Comparison of ENCODE assay signal across 6 cellular contexts in the genomic region with DNA sequence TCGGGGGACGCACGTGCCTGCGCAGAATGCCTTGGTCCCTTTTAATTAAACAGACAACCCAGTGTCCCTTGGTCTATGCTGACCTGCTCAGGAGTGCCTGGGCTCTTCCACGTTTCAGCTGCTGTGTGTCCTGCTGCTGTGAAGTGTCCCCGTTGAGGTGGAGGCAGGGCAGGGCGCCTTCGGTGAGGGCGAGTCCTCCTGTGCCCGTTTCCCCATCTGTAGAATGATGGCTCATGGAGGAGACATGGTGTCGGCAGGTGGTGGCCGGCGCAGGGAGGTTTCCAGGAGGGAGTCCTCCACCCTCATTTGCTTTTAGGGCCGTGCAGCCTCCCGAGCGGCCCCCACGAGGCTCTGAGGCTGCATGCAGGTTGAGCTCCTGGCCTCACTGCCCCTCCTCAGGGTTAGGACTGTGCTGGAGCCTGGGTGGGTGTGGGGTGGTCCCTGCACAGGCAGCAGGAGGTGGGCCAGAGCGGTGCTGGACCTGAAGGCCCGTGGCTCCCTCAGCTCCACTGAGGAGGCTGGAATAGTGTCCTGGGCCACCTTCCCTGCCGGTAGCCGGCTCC. TPM values are rescaled to one million over a fixed set of nuclear protein-coding genes. Genes with fewer than 3 reads are reported as not detected.
DNase-seq lines count a peak whose midpoint lies in the region; ATAC-seq and TF ChIP-seq lines count a peak whose summit lies in the region.

No MANE protein-coding gene starts in this region.

- intact Hi-C loops in left lung (cut with DNase I): no loop called here

- no peak for TF ChIP-seq CTCF in left lung (IDR thresholded peaks at IDR 0.05)

- H3K27ac ChIP-seq in left lung (peak overlapping the region; percentile 79 to 82), urinary bladder (ENCODE audit: low read depth) (peak overlapping the region; percentile 59)

- no peak for ATAC-seq in left lung

- H3K4me3 Mint-ChIP-seq in activated naive CD4-positive, alpha-beta T cell treated with anti-CD3 and anti-CD28 coated beads, Interleukin-2, amount 50 U/mL, for 24 hours: peak overlapping the region; percentile 76

- H3K4me1 ChIP-seq in left lung (peaks cover 30 to 74% of the 10 kb centered on the region in 2 donors), urinary bladder (ENCODE audit: insufficient read depth) (peaks cover 3% of the 10 kb centered on the region)

- H3K4me1 Mint-ChIP-seq in activated naive CD4-positive, alpha-beta T cell treated with anti-CD3 and anti-CD28 coated beads, Interleukin-2, amount 50 U/mL, for 24 hours: peaks cover 28% of the 10 kb centered on the region

- no peaks in the 10 kb centered on the region for H3K27me3 ChIP-seq in left lung

- peaks cover 5% of the 10 kb centered on the region for H3K36me3 Mint-ChIP-seq in activated naive CD4-positive, alpha-beta T cell treated with anti-CD3 and anti-CD28 coated beads, Interleukin-2, amount 50 U/mL, for 24 hours

- no peaks in the 10 kb centered on the region for H3K9me3 ChIP-seq in left lung

- DNase-seq in activated naive CD4-positive, alpha-beta T cell treated with anti-CD3 and anti-CD28 coated beads, Interleukin-2, amount 50 U/mL, for 16 hours: no peak
- no peak for DNase-seq in left lung
- no peak for DNase-seq in nucleus accumbens (lab: John Stamatoyannopoulos, UW)
- DNase-seq in 8988T: no peak

- no peaks in the 10 kb centered on the region for H3K9me3 Mint-ChIP-seq in activated naive CD4-positive, alpha-beta T cell treated with anti-CD3 and anti-CD28 coated beads, Interleukin-2, amount 50 U/mL, for 24 hours

- H3K27me3 Mint-ChIP-seq in activated naive CD4-positive, alpha-beta T cell treated with anti-CD3 and anti-CD28 coated beads, Interleukin-2, amount 50 U/mL, for 24 hours: no peaks in the 10 kb centered on the region

- peak overlapping the region; percentile 94 for H3K27ac Mint-ChIP-seq in activated naive CD4-positive, alpha-beta T cell treated with anti-CD3 and anti-CD28 coated beads, Interleukin-2, amount 50 U/mL, for 24 hours

- WGBS in urinary bladder: 65% methylated on average over 21 of the region's 21 CpGs

- H3K4me3 ChIP-seq in left lung (no peak overlapping the region), urinary bladder (ENCODE audit: low read depth, low read length) (no peak overlapping the region)

- H3K36me3 ChIP-seq in left lung (peaks cover 0 to 10% of the 10 kb centered on the region in 2 donors), urinary bladder (ENCODE audit: insufficient read depth) (no peaks in the 10 kb centered on the region)

RNA-seq across cellular contexts. Expression of gene STK11, which starts 8.8 kb away (rescaled TPM):
- total RNA-seq in left lung (10 to 100 TPM; 42.6 to 52.0 TPM), urinary bladder (31.7 TPM)
- polyA plus RNA-seq in urinary bladder: 56.5 TPM

RNA-seq across cellular contexts. Expression of gene CBARP, which starts 23.4 kb away (rescaled TPM):
- 1 to 10 TPM in 1 of 2 donors, under 1 TPM in 1; 0.55 to 1.5 TPM for total RNA-seq in left lung
- 0.53 TPM for total RNA-seq in urinary bladder
- 0.43 TPM for polyA plus RNA-seq in urinary bladder

RNA-seq across cellular contexts. Expression of gene ATP5F1D, which starts 27.2 kb away (rescaled TPM):
- total RNA-seq in left lung: 100 to 1,000 TPM; 139 to 161 TPM
- 9.5 TPM for total RNA-seq in urinary bladder
- polyA plus RNA-seq in urinary bladder: 236 TPM

RNA-seq across cellular contexts. Expression of gene MIDN, which starts 34.0 kb away (rescaled TPM):
- total RNA-seq in left lung: 100 to 1,000 TPM in 1 of 2 donors, 10 to 100 TPM in 1; 87.4 to 115 TPM
- total RNA-seq in urinary bladder: 12.2 TPM
- 64.3 TPM for polyA plus RNA-seq in urinary bladder

RNA-seq across cellular contexts. Expression of gene SBNO2, which starts 40.3 kb away (rescaled TPM):
- 100 to 1,000 TPM in 1 of 2 donors, 10 to 100 TPM in 1; 68.3 to 119 TPM for total RNA-seq in left lung
- 7.6 TPM for total RNA-seq in urinary bladder
- 44.8 TPM for polyA plus RNA-seq in urinary bladder

Comparison
In these comparisons a context has a peak if more than half of its experiments do, and no peak if none do; other contexts are left out.
1. RNA of gene ATP5F1D, which starts 27.2 kb away (total RNA-seq): 139 to 161 TPM in left lung; 9.5 TPM in urinary bladder (single experiment); every median in the first group is over 10 times any median in the second.